In the genomic region with DNA sequence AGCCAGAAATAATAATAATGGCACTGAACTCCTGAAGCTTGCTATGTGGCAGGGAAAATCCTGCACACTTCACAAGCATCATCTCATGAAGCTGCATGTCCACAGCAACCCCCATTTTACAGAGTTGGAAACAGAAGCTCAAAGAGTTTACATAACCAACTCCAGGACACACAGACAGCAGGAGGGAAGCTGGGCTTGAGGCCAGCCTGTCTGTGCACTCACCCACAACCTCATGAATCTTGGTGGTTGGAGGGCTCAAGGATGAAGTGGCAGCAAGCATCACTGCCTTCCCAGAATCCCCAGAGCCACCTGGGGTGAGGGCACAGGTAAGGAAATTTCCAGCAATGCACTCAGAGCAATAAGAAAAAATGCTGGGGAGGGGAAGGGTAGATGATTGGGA, we compare ENCODE assay signal across 16 cellular contexts.
"Had no signal": no experiment of that assay in that cellular context is flagged by ENCODE, and none has a peak within 500 bp of the region (broad histone marks: within the 10 kb centered on the region; RNA-seq: fewer than 3 reads in every experiment).

No MANE protein-coding gene starts in this region.

- H3K9me3 ChIP-seq: body of pancreas, esophagus muscularis mucosa, heart right ventricle, sigmoid colon, thoracic aorta had no signal

- H3K4me3 ChIP-seq: body of pancreas, esophagus muscularis mucosa, heart right ventricle, sigmoid colon, thoracic aorta had no signal

- H3K27ac ChIP-seq: body of pancreas, esophagus muscularis mucosa, foreskin keratinocyte, heart right ventricle, sigmoid colon, thoracic aorta had no signal

- H3K36me3 ChIP-seq: esophagus muscularis mucosa, heart right ventricle, sigmoid colon, thoracic aorta had no signal

- H3K27me3 ChIP-seq: body of pancreas, foreskin keratinocyte, sigmoid colon had no signal

- DNase-seq: activated CD8-positive, alpha-beta memory T cell treated with anti-CD3 and anti-CD28 coated beads, Interleukin-2, amount 50 U/mL, for 4 hours; activated CD8-positive, alpha-beta T cell treated with anti-CD3 and anti-CD28 coated beads for 36 hours; activated naive CD8-positive, alpha-beta T cell treated with anti-CD3 and anti-CD28 coated beads, Interleukin-2, amount 10 ng/mL, durations not matched to agents 7 days and 5 days; body of pancreas; cerebellar nuclear complex; foreskin keratinocyte; heart right ventricle; kidney; mesendoderm; sigmoid colon; stimulated activated CD4-positive, alpha-beta T cell treated with anti-CD3 and anti-CD28 coated beads, Interleukin-12 subunit alpha, Interleukin-12 subunit beta, amount 100 ng/mL, for 4 hours; stimulated activated CD4-positive, alpha-beta T cell treated with anti-CD3 and anti-CD28 coated beads, Interleukin-2, amount 100 ng/mL, for 48 hours; stimulated activated naive CD4-positive, alpha-beta T cell treated with Interleukin-2 at 50 U/mL for 16 hours; T1000 had no signal

- H3K4me1 ChIP-seq: body of pancreas, esophagus muscularis mucosa, foreskin keratinocyte, heart right ventricle, sigmoid colon had no signal
